In the genomic region with DNA sequence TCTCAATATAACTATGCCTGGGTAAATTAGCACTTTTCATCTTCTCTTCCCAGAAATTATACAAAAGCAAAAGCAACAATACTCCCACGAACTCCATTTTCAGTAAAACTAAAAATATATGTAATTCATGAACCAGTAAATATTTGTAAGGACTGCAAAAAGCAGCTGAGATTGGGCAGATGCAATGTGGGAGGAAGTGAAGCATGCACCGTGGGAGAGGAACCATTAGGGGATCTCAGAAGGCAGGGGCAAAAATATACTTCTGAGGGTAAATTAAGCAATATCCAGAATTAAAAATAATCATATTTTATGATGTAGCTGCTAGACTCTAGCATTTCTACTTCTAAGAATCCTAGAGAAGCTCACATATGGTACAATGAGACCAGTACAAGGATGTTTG, we compare ENCODE assay signal across 26 cellular contexts. TPM values are rescaled to one million over a fixed set of nuclear protein-coding genes. Genes with fewer than 3 reads are reported as not detected.
"Had no signal": no experiment of that assay in that cellular context is flagged by ENCODE, and none has a peak within 500 bp of the region (broad histone marks: within the 10 kb centered on the region; RNA-seq: fewer than 3 reads in every experiment).

No MANE protein-coding gene starts in this region.

- H3K4me1 ChIP-seq: adrenal gland, colonic mucosa had no signal

- H3K9me3 Mint-ChIP-seq: activated naive CD8-positive, alpha-beta T cell treated with anti-CD3 and anti-CD28 coated beads, Interleukin-2, amount 10 ng/mL, durations not matched to agents 7 days and 5 days had no signal

- H3K4me1 Mint-ChIP-seq: activated CD4-positive, alpha-beta T cell treated with anti-CD3 and anti-CD28 coated beads for 36 hours; activated naive CD8-positive, alpha-beta T cell treated with anti-CD3 and anti-CD28 coated beads, Interleukin-2, amount 10 ng/mL, durations not matched to agents 7 days and 5 days had no signal

- H3K27me3 ChIP-seq: adrenal gland, colonic mucosa had no signal

- H3K4me3 Mint-ChIP-seq: activated CD4-positive, alpha-beta T cell treated with anti-CD3 and anti-CD28 coated beads for 36 hours; activated CD8-positive, alpha-beta T cell treated with anti-CD3 and anti-CD28 coated beads, Interleukin-2, amount 10 ng/mL, durations not matched to agents 7 days and 5 days; activated naive CD8-positive, alpha-beta T cell treated with anti-CD3 and anti-CD28 coated beads, Interleukin-2, amount 10 ng/mL, durations not matched to agents 7 days and 5 days had no signal

- H3K36me3 Mint-ChIP-seq: activated naive CD8-positive, alpha-beta T cell treated with anti-CD3 and anti-CD28 coated beads, Interleukin-2, amount 10 ng/mL, durations not matched to agents 7 days and 5 days had no signal

- DNase-seq: activated CD4-positive, alpha-beta T cell treated with anti-CD3 and anti-CD28 coated beads for 36 hours; activated CD4-positive, alpha-beta T cell treated with anti-CD3 and anti-CD28 coated beads, Interleukin-2, amount 50 U/mL, for 4 hours; activated CD8-positive, alpha-beta memory T cell treated with anti-CD3 and anti-CD28 coated beads, Interleukin-2, amount 50 U/mL, for 48 hours; activated CD8-positive, alpha-beta T cell treated with anti-CD3 and anti-CD28 coated beads, Interleukin-2, amount 10 ng/mL, durations not matched to agents 7 days and 5 days; activated naive CD4-positive, alpha-beta T cell treated with anti-CD3 and anti-CD28 coated beads, Interleukin-2, amount 50 U/mL, for 16 hours; activated naive CD8-positive, alpha-beta T cell treated with anti-CD3 and anti-CD28 coated beads, Interleukin-2, amount 10 ng/mL, durations not matched to agents 7 days and 5 days; activated T-cell treated with anti-CD3 and anti-CD28 coated beads, Interleukin-2, amount 50 U/mL, for 1 hour; adrenal gland; cerebellar nuclear complex; colonic mucosa; KG1; NCI-H1048; NCI-H1694; NCI-H2029; NCI-H345; NCI-H510A; NCI-H526 treated with DMSO at 0.1 percent for 48 hours; Right ventricle myocardium superior had no signal

- H3K27ac Mint-ChIP-seq: activated CD4-positive, alpha-beta T cell treated with anti-CD3 and anti-CD28 coated beads for 36 hours; activated CD8-positive, alpha-beta T cell treated with anti-CD3 and anti-CD28 coated beads, Interleukin-2, amount 10 ng/mL, durations not matched to agents 7 days and 5 days; activated naive CD8-positive, alpha-beta T cell treated with anti-CD3 and anti-CD28 coated beads, Interleukin-2, amount 10 ng/mL, durations not matched to agents 7 days and 5 days had no signal

- H3K9me3 ChIP-seq: adrenal gland, colonic mucosa had no signal

- ATAC-seq: activated CD4-positive, alpha-beta T cell treated with anti-CD3 and anti-CD28 coated beads for 36 hours; activated CD8-positive, alpha-beta T cell treated with anti-CD3 and anti-CD28 coated beads, Interleukin-2, amount 10 ng/mL, durations not matched to agents 7 days and 5 days; Panc1 had no signal

- H3K4me3 ChIP-seq: adrenal gland, colonic mucosa had no signal

- H3K27me3 Mint-ChIP-seq: activated CD4-positive, alpha-beta T cell treated with anti-CD3 and anti-CD28 coated beads for 36 hours had no signal

- H3K27ac ChIP-seq: adrenal gland, colonic mucosa, RWPE1, WERI-Rb-1 had no signal

- H3K36me3 ChIP-seq: adrenal gland, colonic mucosa, WERI-Rb-1 had no signal

RNA-seq across cellular contexts. Expression of gene CFAP91, which starts 20.2 kb away (rescaled TPM):
- total RNA-seq: activated CD8-positive, alpha-beta T cell treated with anti-CD3 and anti-CD28 coated beads, Interleukin-2, amount 10 ng/mL, durations not matched to agents 7 days and 5 days; OCI-LY7; SK-MEL-5; T-helper 2 cell treated with Interferon-gamma antibody and Interleukin-4, amounts not matched to agents 100 ng/mL and 5 ng/mL, for 36 hours had no signal

RNA-seq across cellular contexts. Expression of gene NR1I2, which starts 58.9 kb away (rescaled TPM):
- total RNA-seq: LHCN-M2, M059J, OCI-LY7, SK-MEL-5 had no signal
